ENCODE assay signal across 15 cellular contexts in genomic region chr7:108402865-108403264, GRCh38. TPM values are rescaled to one million over a fixed set of nuclear protein-coding genes. Genes with fewer than 3 reads are reported as not detected.
DNase-seq lines count a peak whose midpoint lies in the region; ATAC-seq, FAIRE-seq and TF ChIP-seq lines count a peak whose summit lies in the region.
"Had no signal": no experiment of that assay in that cellular context is flagged by ENCODE, and none has a peak within 500 bp of the region (broad histone marks: within the 10 kb centered on the region; RNA-seq: fewer than 3 reads in every experiment).

No MANE protein-coding gene starts in this region.

- H3K9me3 ChIP-seq in A549 = no peaks in the 10 kb centered on the region
- H3K9me3 ChIP-seq: stomach had no signal

- no peak for TF ChIP-seq EP300 in A549 (IDR thresholded peaks at IDR 0.05)

- no peaks in the 10 kb centered on the region for H3K4me1 Mint-ChIP-seq in natural killer cell
- H3K4me1 Mint-ChIP-seq: WTC11 had no signal

- peaks cover 45% of the 10 kb centered on the region for H3K4me1 ChIP-seq in A549
- H3K4me1 ChIP-seq: stomach had no signal

- peaks cover 0 to 6% of the 10 kb centered on the region in 2 donors for H3K27me3 Mint-ChIP-seq in natural killer cell (ENCODE audit: low read depth in 2 of 2)
- H3K27me3 Mint-ChIP-seq: progenitor cell of endocrine pancreas had no signal

- 18% methylated on average over 2 of the region's 2 CpGs for WGBS in A549 (ENCODE audit: missing lambda C conversion rate)

- no peak for DNase-seq in A549 (ENCODE audit: low read depth in 1 of 2, low spot score in 1 of 2)
- DNase-seq in fibroblast of gingiva (ENCODE audit: low read depth) = peak; percentile 43
- no peak for DNase-seq in T-helper 1 cell
- no peak for DNase-seq in natural killer cell
- DNase-seq in NCI-H446 treated with DMSO at 0.1 percent for 48 hours (lab: John Stamatoyannopoulos, UW) = no peak
- DNase-seq in GM19240 (ENCODE audit: insufficient read length, low spot score) = no peak
- DNase-seq: activated T-cell treated with anti-CD3 and anti-CD28 coated beads for 4 hours; NCI-H774; stimulated activated CD4-positive, alpha-beta T cell treated with anti-CD3 and anti-CD28 coated beads, Interleukin-4, amount 100 ng/mL, for 1 hour; stomach had no signal

- no peak for TF ChIP-seq POLR2A in A549 (IDR thresholded peaks at IDR 0.05; ENCODE audit: low read length)

- no peak for TF ChIP-seq RAD21 in A549 (conservative IDR thresholded peaks at IDR 0.05 in 1 of 2, IDR thresholded peaks at IDR 0.05 in 1 of 2)

- CTCF ChIA-PET in A549 (lab: Yijun Ruan, JAX) = interaction anchor here (0.6 to 0.8 kb wide), 2 partner anchors 20 to 386 kb away, joined by 3 read pairs; no protein-coding TSS in a partner anchor

- no peaks in the 10 kb centered on the region for H3K36me3 Mint-ChIP-seq in natural killer cell
- H3K36me3 Mint-ChIP-seq: WTC11 had no signal

- intact Hi-C loops in natural killer cell (cut with micrococcal nuclease) = no loop called here

- H3K27ac Mint-ChIP-seq in natural killer cell = no peak overlapping the region
- H3K27ac Mint-ChIP-seq: memory B cell, WTC11 had no signal

- H3K27ac ChIP-seq in A549 = peak overlapping the region in 1 of 2 experiments; percentile 17; a peak in 1 of 6 replicates
- H3K27ac ChIP-seq: stomach had no signal

- H3K9me3 Mint-ChIP-seq in natural killer cell = peaks cover 0 to 2% of the 10 kb centered on the region in 2 donors
- H3K9me3 Mint-ChIP-seq: memory B cell, WTC11 had no signal

- H3K4me3 Mint-ChIP-seq in natural killer cell = no peak overlapping the region
- H3K4me3 Mint-ChIP-seq: memory B cell, WTC11 had no signal

- POLR2A ChIA-PET in A549 (lab: Yijun Ruan, JAX) = no interaction called here

- no peak overlapping the region for H3K4me3 ChIP-seq in A549
- H3K4me3 ChIP-seq: stomach had no signal

- peak overlapping the region; percentile 28 for H3K4me2 ChIP-seq in A549

- no peak for FAIRE-seq in A549 (lab: Jason Lieb, UNC)

- ATAC-seq in A549 = peak; percentile 64 to 67; a peak in 4 of 6 replicates
- peak; percentile 70 for ATAC-seq in GM18868 (IDR thresholded peaks at IDR 0.05; ENCODE audit: unreplicated experiment)
- peak; percentile 72 for ATAC-seq in HG03565 (IDR thresholded peaks at IDR 0.05; ENCODE audit: unreplicated experiment)
- no peak for ATAC-seq in natural killer cell
- ATAC-seq: WTC11 had no signal

- no peak for TF ChIP-seq CTCF in A549 (IDR thresholded peaks at IDR 0.05)
- no peak for TF ChIP-seq CTCF in natural killer cell (IDR thresholded peaks at IDR 0.05)

TF ChIP-seq in A549, 52 proteins besides CTCF, POLR2A, EP300 and RAD21:
- no peak for TF ChIP-seq CEBPB (IDR thresholded peaks at IDR 0.05)
- TF ChIP-seq MAFK (IDR thresholded peaks at IDR 0.05; ENCODE audit: partially characterized antibody) = peak; percentile 41

RNA-seq across cellular contexts. Expression of gene NRCAM, which starts 53.4 kb away (rescaled TPM):
- polyA plus RNA-seq in A549 (2011; rRNA removed) (189 and 210 TPM in 2 replicates), A549 (2017; fragmentation: RNase III; extraction: RNeasy Plus Mini Kit Qiagen cat#74134 plus additional on column Dnase treatment) (123 to 134 TPM (median 129 TPM) in 3 replicates)
- 35.0 and 38.0 TPM in 2 replicates for polyA plus RNA-seq in A549 (2012; cell fraction: cytosol; rRNA removed)
- polyA plus RNA-seq in A549 (2012; cell fraction: nucleus; rRNA removed) = 41.3 and 67.1 TPM in 2 replicates
- polyA minus RNA-seq in A549 (2011; rRNA and poly(A)+ RNA removed) = 198 and 200 TPM in 2 replicates
- total RNA-seq in natural killer cell = under 1 TPM; 0.27 to 0.95 (median 0.52) TPM

Comparison
In these comparisons a context has a peak if more than half of its experiments do, and no peak if none do; other contexts are left out.
1. ATAC-seq: peak in A549 (2 of 2), GM18868 (single experiment) and HG03565 (single experiment); none in natural killer cell (0 of 3).